21 cellular contexts compared by ENCODE assay signal in the genomic region with DNA sequence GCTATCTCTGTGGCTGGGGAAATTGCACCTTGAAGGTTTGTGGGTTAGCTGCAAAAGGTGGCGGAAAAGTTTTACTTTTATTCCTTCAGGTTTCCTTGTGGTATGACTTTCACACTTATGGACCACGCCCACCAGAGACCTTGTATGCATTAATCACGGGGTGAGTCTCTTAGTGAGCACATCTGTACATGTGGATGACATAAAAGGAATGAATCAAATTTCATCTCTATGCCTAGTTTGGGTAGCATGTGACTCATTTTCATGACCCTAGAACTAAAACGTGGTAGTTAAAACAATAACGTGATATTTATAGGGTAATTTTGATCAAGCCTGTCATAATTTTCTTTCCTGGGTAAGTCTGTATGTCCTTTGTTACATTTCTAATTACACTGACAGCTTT.
A peak's percentile ranks its signal among the peaks of the same experiment; 100 is the strongest.
DNase-seq lines count a peak whose midpoint lies in the region; TF ChIP-seq lines count a peak whose summit lies in the region.
"Had no signal": no experiment of that assay in that cellular context is flagged by ENCODE, and none has a peak within 500 bp of the region (broad histone marks: within the 10 kb centered on the region; RNA-seq: fewer than 3 reads in every experiment).

No MANE protein-coding gene starts in this region.

- in situ Hi-C loops in brain microvascular endothelial cell (cut with HindIII; ENCODE audit: low pct_ligation_motif_present, low sequenced_read_pairs): no loop called here

- H3K36me3 ChIP-seq in brain microvascular endothelial cell (replicated peaks): no peaks in the 10 kb centered on the region
- no peaks in the 10 kb centered on the region for H3K36me3 ChIP-seq in osteoblast (ENCODE audit: insufficient read depth, low read length)
- H3K36me3 ChIP-seq: BE2C, neural progenitor cell, prostate gland had no signal

- H3K4me1 ChIP-seq in osteoblast (ENCODE audit: insufficient read depth, low read length): no peaks in the 10 kb centered on the region
- H3K4me1 ChIP-seq: BE2C, prostate gland had no signal

- no peak overlapping the region for H2AFZ ChIP-seq in osteoblast (ENCODE audit: low read length)

- peak; percentile 22 for DNase-seq in activated CD4-positive, alpha-beta T cell treated with anti-CD3 and anti-CD28 coated beads for 48 hours
- DNase-seq in activated CD4-positive, alpha-beta T cell treated with anti-CD3 and anti-CD28 coated beads, Interleukin-2, amount 50 U/mL, for 48 hours: no peak
- DNase-seq in HT1080 (ENCODE audit: low read depth) (peak; percentile 63), brain microvascular endothelial cell (peak; percentile 24), iris pigment epithelial cell (ENCODE audit: low read depth) (peak; percentile 14), osteoblast (ENCODE audit: insufficient read length, low spot score, missing footprints) (no peak), nucleus accumbens (lab: John Stamatoyannopoulos, UW) (no peak), putamen (ENCODE audit: low spot score) (no peak)
- DNase-seq: activated CD4-positive, alpha-beta T cell treated with anti-CD3 and anti-CD28 coated beads for 1 hour; activated CD8-positive, alpha-beta memory T cell treated with anti-CD3 and anti-CD28 coated beads, Interleukin-2, amount 50 U/mL, for 48 hours; activated gamma-delta T cell treated with Interleukin-2 at 50 U/mL for 16 hours; BE2C; COR-L47; DMS79 treated with DMSO at 0.1 percent for 48 hours; effector CD8-positive, alpha-beta T cell; mucosa of descending colon; NCI-H1105; NCI-H2081 treated with DMSO at 0.1 percent for 48 hours had no signal

- H3K27ac ChIP-seq in brain microvascular endothelial cell (no peak overlapping the region), osteoblast (ENCODE audit: low read depth, low read length) (no peak overlapping the region)
- H3K27ac ChIP-seq: neural progenitor cell, prostate gland, skin epidermis had no signal

- no peaks in the 10 kb centered on the region for H3K9me3 ChIP-seq in osteoblast (ENCODE audit: low read depth, low read length)
- H3K9me3 ChIP-seq: BE2C, mucosa of descending colon, prostate gland had no signal

- H3K27me3 ChIP-seq in brain microvascular endothelial cell (replicated peaks) (peaks cover 1% of the 10 kb centered on the region), osteoblast (ENCODE audit: insufficient read depth, low read length) (peaks cover 5% of the 10 kb centered on the region)
- H3K27me3 ChIP-seq: BE2C, neural progenitor cell had no signal

- no peak overlapping the region for H3K4me2 ChIP-seq in osteoblast (ENCODE audit: insufficient read depth, low read length)
- H3K4me2 ChIP-seq: neural progenitor cell had no signal

- no peaks in the 10 kb centered on the region for H3K79me2 ChIP-seq in osteoblast (ENCODE audit: insufficient read depth, low read length)

- no peak for TF ChIP-seq CTCF in brain microvascular endothelial cell (IDR thresholded peaks at IDR 0.05; ENCODE audit: low read depth, low read length, missing control alignments)
- no peak for TF ChIP-seq CTCF in osteoblast (IDR thresholded peaks at IDR 0.05; ENCODE audit: extremely low read depth, low read depth, low read length)

- H4K20me1 ChIP-seq in osteoblast (ENCODE audit: insufficient read depth, low read length): no peaks in the 10 kb centered on the region

- no peak overlapping the region for H3K4me3 ChIP-seq in brain microvascular endothelial cell (ENCODE audit: low read depth, low read length)
- no peak overlapping the region for H3K4me3 ChIP-seq in osteoblast (ENCODE audit: insufficient read depth, low read length)
- H3K4me3 ChIP-seq: mucosa of descending colon, neural progenitor cell, prostate gland, skin epidermis had no signal

Comparison
In these comparisons a context has a peak if more than half of its experiments do, and no peak if none do; other contexts are left out.
1. DNase-seq: peak in activated CD4-positive, alpha-beta T cell treated with anti-CD3 and anti-CD28 coated beads for 48 hours (single experiment), HT1080 (single experiment), brain microvascular endothelial cell (single experiment) and iris pigment epithelial cell (single experiment); none in activated CD4-positive, alpha-beta T cell treated with anti-CD3 and anti-CD28 coated beads, Interleukin-2, amount 50 U/mL, for 48 hours (0 of 2), osteoblast (single experiment), nucleus accumbens (0 of 56) and putamen (single experiment).